Comparison of ENCODE assay signal across 9 cellular contexts in the genomic region with DNA sequence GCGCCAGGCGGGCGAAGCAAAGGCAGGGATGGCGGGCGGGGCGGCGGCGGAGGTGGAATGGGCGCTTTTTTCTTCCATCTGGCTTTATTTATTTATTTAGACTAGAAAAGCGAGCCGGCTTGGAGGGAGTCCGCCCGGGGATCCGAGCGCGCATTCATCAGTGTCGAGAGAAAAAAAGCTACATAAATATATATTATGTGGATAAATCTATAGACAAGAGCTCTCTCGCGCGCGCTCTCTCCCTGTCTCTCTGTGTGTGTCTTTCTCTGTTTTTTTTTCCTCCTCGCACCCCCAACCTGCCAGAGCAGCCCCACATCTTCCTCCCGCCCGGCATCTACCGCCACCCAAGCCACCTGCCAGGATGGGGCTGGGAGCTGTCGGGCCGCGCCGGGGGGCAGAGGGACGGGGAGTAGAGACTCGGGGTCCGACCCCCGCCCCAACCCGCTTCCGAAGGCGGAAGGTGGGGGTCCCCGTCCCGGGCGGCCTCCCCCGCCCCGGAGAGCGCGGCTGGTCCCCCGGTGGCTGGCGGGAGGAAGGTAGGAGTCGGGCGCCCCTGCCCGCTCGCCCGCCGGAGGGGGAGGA. TPM values are rescaled to one million over a fixed set of nuclear protein-coding genes. Genes with fewer than 3 reads are reported as not detected.
DNase-seq lines count a peak whose midpoint lies in the region; ATAC-seq and TF ChIP-seq lines count a peak whose summit lies in the region.
"Had no signal": no experiment of that assay in that cellular context is flagged by ENCODE, and none has a peak within 500 bp of the region (broad histone marks: within the 10 kb centered on the region; RNA-seq: fewer than 3 reads in every experiment).

No MANE protein-coding gene starts in this region.

- 0 to 1% methylated on average over 42 to 51 of the region's 51 CpGs for WGBS in aorta, 2 donors

- H3K4me1 Mint-ChIP-seq in stimulated activated naive CD8-positive, alpha-beta T cell treated with anti-CD3 and anti-CD28 coated beads, Interleukin-15, Interleukin-2, amounts not matched to agents 100 ng/mL and 50 ng/mL, for 24 hours (ENCODE audit: low read depth): peaks cover 12% of the 10 kb centered on the region
- peaks cover 9% of the 10 kb centered on the region for H3K4me1 Mint-ChIP-seq in memory B cell

- H3K4me3 ChIP-seq in cardiac fibroblast (replicated peaks in 1 of 2; ENCODE audit: low read depth in 2 of 2, low read length in 2 of 2) (peak overlapping the region; percentile 38 to 48), aorta (ENCODE audit: low read length in 2 of 2) (peak overlapping the region; percentile 58 to 61)

- H3K4me1 ChIP-seq in aorta (ENCODE audit: control insufficient read depth in 1 of 2, insufficient read depth in 2 of 2, low read length in 2 of 2): peaks cover 0 to 6% of the 10 kb centered on the region in 2 donors

- H3K9me3 ChIP-seq in aorta (ENCODE audit: control insufficient read depth, low read length): no peaks in the 10 kb centered on the region

- H3K9me3 Mint-ChIP-seq in stimulated activated naive CD8-positive, alpha-beta T cell treated with anti-CD3 and anti-CD28 coated beads, Interleukin-15, Interleukin-2, amounts not matched to agents 100 ng/mL and 50 ng/mL, for 24 hours: no peaks in the 10 kb centered on the region
- no peaks in the 10 kb centered on the region for H3K9me3 Mint-ChIP-seq in memory B cell

- POLR2A ChIA-PET in GM10248 (lab: Yijun Ruan, JAX): no interaction called here

- H3K27me3 Mint-ChIP-seq in stimulated activated naive CD8-positive, alpha-beta T cell treated with anti-CD3 and anti-CD28 coated beads, Interleukin-15, Interleukin-2, amounts not matched to agents 100 ng/mL and 50 ng/mL, for 24 hours: peaks cover 71% of the 10 kb centered on the region
- H3K27me3 Mint-ChIP-seq in memory B cell: peaks cover 44% of the 10 kb centered on the region

- no peak overlapping the region for H3K27ac Mint-ChIP-seq in stimulated activated naive CD8-positive, alpha-beta T cell treated with anti-CD3 and anti-CD28 coated beads, Interleukin-15, Interleukin-2, amounts not matched to agents 100 ng/mL and 50 ng/mL, for 24 hours
- H3K27ac Mint-ChIP-seq in memory B cell: no peak overlapping the region

- H3K27ac ChIP-seq in aorta (ENCODE audit: low read depth in 1 of 2, low read length in 2 of 2): no peak overlapping the region

- no peaks in the 10 kb centered on the region for H3K27me3 ChIP-seq in aorta (ENCODE audit: control insufficient read depth in 1 of 2, insufficient read depth in 2 of 2, low read length in 1 of 2)

- CTCF ChIA-PET in GM10248 (lab: Yijun Ruan, JAX): no interaction called here

- TF ChIP-seq CTCF in cardiac fibroblast (IDR thresholded peaks at IDR 0.05; ENCODE audit: low read depth, low read length) (no peak), GM10248 (IDR thresholded peaks at IDR 0.05; ENCODE audit: control extremely low read depth, extremely low read depth, low read depth, missing control alignments) (no peak)

- no peak for ATAC-seq in stimulated activated naive CD8-positive, alpha-beta T cell treated with anti-CD3 and anti-CD28 coated beads, Interleukin-15, Interleukin-2, amounts not matched to agents 100 U/mL and 50 U/mL, for 24 hours
- no peak for ATAC-seq in memory B cell (ENCODE audit: low read depth)
- ATAC-seq in aorta (ENCODE audit: low FRiP score): no peak
- ATAC-seq in HG03135 (IDR thresholded peaks at IDR 0.05; ENCODE audit: unreplicated experiment): no peak

- no peaks in the 10 kb centered on the region for H3K36me3 ChIP-seq in aorta (ENCODE audit: control insufficient read depth in 1 of 2, insufficient read depth in 2 of 2, low read length in 1 of 2)

- no peaks in the 10 kb centered on the region for H3K36me3 Mint-ChIP-seq in stimulated activated naive CD8-positive, alpha-beta T cell treated with anti-CD3 and anti-CD28 coated beads, Interleukin-15, Interleukin-2, amounts not matched to agents 100 ng/mL and 50 ng/mL, for 24 hours (ENCODE audit: low read depth)
- H3K36me3 Mint-ChIP-seq in memory B cell: peaks cover 3% of the 10 kb centered on the region

- H3K4me3 Mint-ChIP-seq in stimulated activated naive CD8-positive, alpha-beta T cell treated with anti-CD3 and anti-CD28 coated beads, Interleukin-15, Interleukin-2, amounts not matched to agents 100 ng/mL and 50 ng/mL, for 24 hours: peak overlapping the region; percentile 10
- peak overlapping the region; percentile 50 for H3K4me3 Mint-ChIP-seq in memory B cell

- no peak for DNase-seq in stimulated activated naive CD8-positive, alpha-beta T cell treated with anti-CD3 and anti-CD28 coated beads, Interleukin-15, Interleukin-2, amounts not matched to agents 100 U/mL and 50 U/mL, for 24 hours
- DNase-seq in cardiac fibroblast (ENCODE audit: low read depth in 2 of 2) (peak in 1 of 2 donors; percentile 1), memory B cell (ENCODE audit: low spot score in 2 of 2) (no peak), aorta (no peak), NCI-H1930 (lab: John Stamatoyannopoulos, UW) (no peak), GM10248 (ENCODE audit: extremely low spot score) (no peak)

- intact Hi-C loops in aorta (cut with DNase I): no loop called here

RNA-seq across cellular contexts. Expression of a gene that starts 1.0 kb away (rescaled TPM):
- not detected for total RNA-seq in aorta
- under 1 TPM in 1 of 2 donors, not detected in 1; 0.51 TPM for polyA plus RNA-seq in aorta
- total RNA-seq: subcutaneous adipose tissue had no signal
